Comparison of ENCODE assay signal across 8 cellular contexts in the genomic region with DNA sequence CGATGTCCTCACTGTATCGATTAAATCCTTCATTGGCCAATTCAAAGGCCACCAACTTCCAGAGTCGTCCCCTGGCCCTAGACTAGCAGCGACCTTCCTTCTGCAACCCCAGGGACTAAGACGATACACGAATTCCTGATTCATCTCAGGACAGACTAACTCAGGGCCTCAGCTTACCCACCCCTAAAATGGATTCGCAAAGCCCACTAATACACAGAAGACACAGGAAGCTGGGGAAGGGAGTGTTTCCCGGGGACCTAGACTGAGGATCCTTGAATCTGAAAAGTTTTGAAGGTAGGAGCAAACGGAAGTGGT. TPM values are rescaled to one million over a fixed set of nuclear protein-coding genes. Genes with fewer than 3 reads are reported as not detected.
DNase-seq lines count a peak whose midpoint lies in the region; ATAC-seq, FAIRE-seq and TF ChIP-seq lines count a peak whose summit lies in the region.

No MANE protein-coding gene starts in this region.

- ATAC-seq in GM18519 (IDR thresholded peaks at IDR 0.05; ENCODE audit: low FRiP score, unreplicated experiment) (peak; percentile 5), psoas muscle (peak in 1 of 4 donors; percentile 0)

- H3K9me3 ChIP-seq in esophagus squamous epithelium (no peaks in the 10 kb centered on the region), psoas muscle (no peaks in the 10 kb centered on the region)

- H3K27me3 ChIP-seq in esophagus squamous epithelium (no peaks in the 10 kb centered on the region), psoas muscle (ENCODE audit: insufficient read depth in 3 of 3, low read length in 2 of 3) (no peaks in the 10 kb centered on the region)

- FAIRE-seq in urothelium cell line (lab: Jason Lieb, UNC), result no peak

- H3K27ac ChIP-seq in esophagus squamous epithelium, result peak overlapping the region; percentile 94 to 97 (median 94)
- H3K27ac ChIP-seq in psoas muscle, result peak overlapping the region; percentile 100

- WGBS in esophagus squamous epithelium, 2 donors, result 0 to 1% methylated on average over 8 of the region's 9 CpGs
- WGBS in psoas muscle, 3 donors, result 1 to 2% (median 1%) methylated on average over 9 of the region's 9 CpGs

- peaks cover 15 to 37% (median 17%) of the 10 kb centered on the region in 3 donors for H3K36me3 ChIP-seq in esophagus squamous epithelium
- H3K36me3 ChIP-seq in psoas muscle (ENCODE audit: insufficient read depth in 1 of 2, low read depth in 1 of 2), result peaks cover 0 to 27% of the 10 kb centered on the region in 2 donors

- TF ChIP-seq POLR2A in esophagus squamous epithelium (IDR thresholded peaks at IDR 0.05), result no peak

- TF ChIP-seq CTCF in esophagus squamous epithelium (IDR thresholded peaks at IDR 0.05), result no peak
- TF ChIP-seq CTCF in psoas muscle (IDR thresholded peaks at IDR 0.05), result no peak

- H3K4me1 ChIP-seq in esophagus squamous epithelium (peaks cover 27 to 47% (median 36%) of the 10 kb centered on the region in 3 donors), psoas muscle (peaks cover 51% of the 10 kb centered on the region)

- intact Hi-C loops in esophagus squamous epithelium (cut with DNase I), result no loop called here
- intact Hi-C loops in psoas muscle (cut with DNase I), result no loop called here

- DNase-seq in RKO (ENCODE audit: low spot score) (peak; percentile 65), esophagus squamous epithelium (lab: John Stamatoyannopoulos, UW) (no peak), psoas muscle (no peak), urothelium cell line (ENCODE audit: low spot score) (no peak), SW480 (ENCODE audit: low spot score) (no peak), activated gamma-delta T cell treated with Interleukin-2 at 50 U/mL for 16 hours (no peak), NCI-H1930 (lab: John Stamatoyannopoulos, UW) (no peak)

- peak overlapping the region; percentile 70 to 92 (median 79) for H3K4me3 ChIP-seq in esophagus squamous epithelium
- peak overlapping the region; percentile 99 for H3K4me3 ChIP-seq in psoas muscle

RNA-seq across cellular contexts. Expression of a gene that starts 0.5 kb away (rescaled TPM):
- total RNA-seq in esophagus squamous epithelium (10 to 100 TPM; 80.1 to 99.1 (median 97.7) TPM), psoas muscle (10 to 100 TPM; 74.9 to 91.2 (median 80.4) TPM)
- 100 to 1,000 TPM; 101 to 223 (median 141) TPM for polyA plus RNA-seq in psoas muscle

RNA-seq across cellular contexts. Expression of a gene that starts 3.1 kb away (rescaled TPM):
- total RNA-seq in esophagus squamous epithelium (not detected), psoas muscle (not detected)
- polyA plus RNA-seq in psoas muscle, result not detected

RNA-seq across cellular contexts. Expression of a gene that starts 9.9 kb away (rescaled TPM):
- 10 to 100 TPM; 17.7 to 35.3 (median 23.5) TPM for total RNA-seq in esophagus squamous epithelium
- total RNA-seq in psoas muscle, result 10 to 100 TPM; 32.7 to 45.7 (median 37.1) TPM
- 10 to 100 TPM; 33.0 to 49.2 (median 43.0) TPM for polyA plus RNA-seq in psoas muscle

RNA-seq across cellular contexts. Expression of a gene that starts 21.9 kb away (rescaled TPM):
- total RNA-seq in esophagus squamous epithelium (1 to 10 TPM; 2.1 to 4.2 (median 3.2) TPM), psoas muscle (1 to 10 TPM; 4.9 to 5.9 (median 5.4) TPM)
- polyA plus RNA-seq in psoas muscle, result 10 to 100 TPM in 1 of 3 donors, 1 to 10 TPM in 2; 4.0 to 10.4 (median 7.0) TPM

RNA-seq across cellular contexts. Expression of a gene that starts 22.2 kb away (rescaled TPM):
- 100 to 1,000 TPM; 142 to 237 (median 177) TPM for total RNA-seq in esophagus squamous epithelium
- total RNA-seq in psoas muscle, result 100 to 1,000 TPM in 3 of 4 donors, 10 to 100 TPM in 1; 100.0 to 130 (median 111) TPM
- 100 to 1,000 TPM in 1 of 3 donors, 10 to 100 TPM in 2; 68.9 to 102 (median 92.8) TPM for polyA plus RNA-seq in psoas muscle
